ENCODE assay signal across 1 cellular context in the genomic region with DNA sequence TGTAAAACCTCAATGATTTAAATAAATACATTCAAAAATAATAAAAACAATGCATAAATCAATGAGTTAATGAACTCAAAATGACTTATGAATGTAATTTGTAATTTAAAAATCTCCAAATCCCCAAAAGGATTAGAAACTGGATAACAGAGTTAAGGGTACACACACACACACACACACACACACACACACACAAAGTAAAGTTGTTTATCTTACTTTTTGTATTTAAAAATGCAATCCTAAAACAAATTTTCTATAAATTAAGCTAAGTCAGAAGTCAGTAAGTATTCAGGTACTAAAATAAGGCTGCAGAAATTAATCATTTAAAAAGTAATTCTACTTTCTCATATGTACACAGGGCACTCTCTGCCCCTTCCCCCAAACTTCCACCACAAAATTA.
TF ChIP-seq lines count a peak whose summit lies in the region.

No MANE protein-coding gene starts in this region.

TF ChIP-seq in K562, 482 proteins besides CTCF, POLR2A, EP300 and RAD21 (continued from another document):
- TF ChIP-seq, protein P1, sequence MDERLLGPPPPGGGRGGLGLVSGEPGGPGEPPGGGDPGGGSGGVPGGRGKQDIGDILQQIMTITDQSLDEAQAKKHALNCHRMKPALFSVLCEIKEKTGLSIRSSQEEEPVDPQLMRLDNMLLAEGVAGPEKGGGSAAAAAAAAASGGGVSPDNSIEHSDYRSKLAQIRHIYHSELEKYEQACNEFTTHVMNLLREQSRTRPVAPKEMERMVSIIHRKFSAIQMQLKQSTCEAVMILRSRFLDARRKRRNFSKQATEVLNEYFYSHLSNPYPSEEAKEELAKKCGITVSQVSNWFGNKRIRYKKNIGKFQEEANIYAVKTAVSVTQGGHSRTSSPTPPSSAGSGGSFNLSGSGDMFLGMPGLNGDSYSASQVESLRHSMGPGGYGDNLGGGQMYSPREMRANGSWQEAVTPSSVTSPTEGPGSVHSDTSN (CRISPR knock-in tag; IDR thresholded peaks at IDR 0.05; ENCODE audit: low read depth), result no peak
- TF ChIP-seq, protein P1 (tag; conservative IDR thresholded peaks at IDR 0.05; ENCODE audit: low read depth), result no peak
- TF ChIP-seq ETS2 (tag; IDR thresholded peaks at IDR 0.05; ENCODE audit: borderline replicate concordance, poor library complexity, severe bottlenecking) (no peak), POLR2AphosphoS5 (IDR thresholded peaks at IDR 0.05; ENCODE audit: control insufficient read depth, insufficient read depth, low read depth, low read length) (no peak), ZBTB1 (CRISPR knock-in tag; IDR thresholded peaks at IDR 0.05; ENCODE audit: borderline replicate concordance, low read depth) (no peak), CBFB (CRISPR knock-in tag; IDR thresholded peaks at IDR 0.05) (no peak), ZNF184 (CRISPR knock-in tag; IDR thresholded peaks at IDR 0.05) (no peak), HDAC2 (IDR thresholded peaks at IDR 0.05) (no peak), ZNF134 (CRISPR knock-in tag; conservative IDR thresholded peaks at IDR 0.05) (no peak), ZNF347 (CRISPR knock-in tag; IDR thresholded peaks at IDR 0.05; ENCODE audit: low read depth) (no peak), ZZZ3 (IDR thresholded peaks at IDR 0.05) (0 out of 2 replicates have a peak, but pooled peaks have one; percentile 32), HMGN3 (IDR thresholded peaks at IDR 0.05; ENCODE audit: borderline replicate concordance, extremely low read depth, insufficient read length, low read depth, low read length) (no peak), NCOA2 (IDR thresholded peaks at IDR 0.05; ENCODE audit: partially characterized antibody in 2 of 2) (peak in 1 of 2 experiments; percentile 33), CREM (IDR thresholded peaks at IDR 0.05; ENCODE audit: low read depth) (no peak), HNRNPLL (IDR thresholded peaks at IDR 0.05; ENCODE audit: low read depth, low read length, poor library complexity, severe bottlenecking) (no peak), TBL1XR1 (IDR thresholded peaks at IDR 0.05; ENCODE audit: low read length in 2 of 2) (no peak), FOSL1 (tag; conservative IDR thresholded peaks at IDR 0.05) (no peak), RCOR1 (IDR thresholded peaks at IDR 0.05; ENCODE audit: borderline replicate concordance in 1 of 2, low read depth in 2 of 2, low read length in 2 of 2) (no peak), BCL6 (CRISPR knock-in tag; IDR thresholded peaks at IDR 0.05) (no peak), RBM25 (IDR thresholded peaks at IDR 0.05; ENCODE audit: low read depth, low read length, severe bottlenecking) (no peak), HLTF (IDR thresholded peaks at IDR 0.05) (no peak), HMG20B (CRISPR knock-in tag; IDR thresholded peaks at IDR 0.05) (no peak), XRCC5 (IDR thresholded peaks at IDR 0.05; ENCODE audit: low read depth, low read length) (no peak), U2AF1 (optimal IDR thresholded peaks at IDR 0.05; ENCODE audit: low read depth, low read length) (no peak), ZNF445 (CRISPR knock-in tag; IDR thresholded peaks at IDR 0.05; ENCODE audit: low read depth) (no peak)
- TF ChIP-seq, protein P2, sequence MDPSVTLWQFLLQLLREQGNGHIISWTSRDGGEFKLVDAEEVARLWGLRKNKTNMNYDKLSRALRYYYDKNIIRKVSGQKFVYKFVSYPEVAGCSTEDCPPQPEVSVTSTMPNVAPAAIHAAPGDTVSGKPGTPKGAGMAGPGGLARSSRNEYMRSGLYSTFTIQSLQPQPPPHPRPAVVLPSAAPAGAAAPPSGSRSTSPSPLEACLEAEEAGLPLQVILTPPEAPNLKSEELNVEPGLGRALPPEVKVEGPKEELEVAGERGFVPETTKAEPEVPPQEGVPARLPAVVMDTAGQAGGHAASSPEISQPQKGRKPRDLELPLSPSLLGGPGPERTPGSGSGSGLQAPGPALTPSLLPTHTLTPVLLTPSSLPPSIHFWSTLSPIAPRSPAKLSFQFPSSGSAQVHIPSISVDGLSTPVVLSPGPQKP (CRISPR knock-in tag; IDR thresholded peaks at IDR 0.05), result no peak
- TF ChIP-seq, protein P3, sequence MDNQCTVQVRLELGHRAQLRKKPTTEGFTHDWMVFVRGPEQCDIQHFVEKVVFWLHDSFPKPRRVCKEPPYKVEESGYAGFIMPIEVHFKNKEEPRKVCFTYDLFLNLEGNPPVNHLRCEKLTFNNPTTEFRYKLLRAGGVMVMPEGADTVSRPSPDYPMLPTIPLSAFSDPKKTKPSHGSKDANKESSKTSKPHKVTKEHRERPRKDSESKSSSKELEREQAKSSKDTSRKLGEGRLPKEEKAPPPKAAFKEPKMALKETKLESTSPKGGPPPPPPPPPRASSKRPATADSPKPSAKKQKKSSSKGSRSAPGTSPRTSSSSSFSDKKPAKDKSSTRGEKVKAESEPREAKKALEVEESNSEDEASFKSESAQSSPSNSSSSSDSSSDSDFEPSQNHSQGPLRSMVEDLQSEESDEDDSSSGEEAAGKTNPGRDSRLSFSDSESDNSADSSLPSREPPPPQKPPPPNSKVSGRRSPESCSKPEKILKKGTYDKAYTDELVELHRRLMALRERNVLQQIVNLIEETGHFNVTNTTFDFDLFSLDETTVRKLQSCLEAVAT (IDR thresholded peaks at IDR 0.05), result peak in 1 of 2 experiments; percentile 54; a peak in 1 of 4 replicates
- TF ChIP-seq, protein P4, sequence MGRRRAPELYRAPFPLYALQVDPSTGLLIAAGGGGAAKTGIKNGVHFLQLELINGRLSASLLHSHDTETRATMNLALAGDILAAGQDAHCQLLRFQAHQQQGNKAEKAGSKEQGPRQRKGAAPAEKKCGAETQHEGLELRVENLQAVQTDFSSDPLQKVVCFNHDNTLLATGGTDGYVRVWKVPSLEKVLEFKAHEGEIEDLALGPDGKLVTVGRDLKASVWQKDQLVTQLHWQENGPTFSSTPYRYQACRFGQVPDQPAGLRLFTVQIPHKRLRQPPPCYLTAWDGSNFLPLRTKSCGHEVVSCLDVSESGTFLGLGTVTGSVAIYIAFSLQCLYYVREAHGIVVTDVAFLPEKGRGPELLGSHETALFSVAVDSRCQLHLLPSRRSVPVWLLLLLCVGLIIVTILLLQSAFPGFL (CRISPR knock-in tag; IDR thresholded peaks at IDR 0.05), result no peak
- TF ChIP-seq, protein P5, sequence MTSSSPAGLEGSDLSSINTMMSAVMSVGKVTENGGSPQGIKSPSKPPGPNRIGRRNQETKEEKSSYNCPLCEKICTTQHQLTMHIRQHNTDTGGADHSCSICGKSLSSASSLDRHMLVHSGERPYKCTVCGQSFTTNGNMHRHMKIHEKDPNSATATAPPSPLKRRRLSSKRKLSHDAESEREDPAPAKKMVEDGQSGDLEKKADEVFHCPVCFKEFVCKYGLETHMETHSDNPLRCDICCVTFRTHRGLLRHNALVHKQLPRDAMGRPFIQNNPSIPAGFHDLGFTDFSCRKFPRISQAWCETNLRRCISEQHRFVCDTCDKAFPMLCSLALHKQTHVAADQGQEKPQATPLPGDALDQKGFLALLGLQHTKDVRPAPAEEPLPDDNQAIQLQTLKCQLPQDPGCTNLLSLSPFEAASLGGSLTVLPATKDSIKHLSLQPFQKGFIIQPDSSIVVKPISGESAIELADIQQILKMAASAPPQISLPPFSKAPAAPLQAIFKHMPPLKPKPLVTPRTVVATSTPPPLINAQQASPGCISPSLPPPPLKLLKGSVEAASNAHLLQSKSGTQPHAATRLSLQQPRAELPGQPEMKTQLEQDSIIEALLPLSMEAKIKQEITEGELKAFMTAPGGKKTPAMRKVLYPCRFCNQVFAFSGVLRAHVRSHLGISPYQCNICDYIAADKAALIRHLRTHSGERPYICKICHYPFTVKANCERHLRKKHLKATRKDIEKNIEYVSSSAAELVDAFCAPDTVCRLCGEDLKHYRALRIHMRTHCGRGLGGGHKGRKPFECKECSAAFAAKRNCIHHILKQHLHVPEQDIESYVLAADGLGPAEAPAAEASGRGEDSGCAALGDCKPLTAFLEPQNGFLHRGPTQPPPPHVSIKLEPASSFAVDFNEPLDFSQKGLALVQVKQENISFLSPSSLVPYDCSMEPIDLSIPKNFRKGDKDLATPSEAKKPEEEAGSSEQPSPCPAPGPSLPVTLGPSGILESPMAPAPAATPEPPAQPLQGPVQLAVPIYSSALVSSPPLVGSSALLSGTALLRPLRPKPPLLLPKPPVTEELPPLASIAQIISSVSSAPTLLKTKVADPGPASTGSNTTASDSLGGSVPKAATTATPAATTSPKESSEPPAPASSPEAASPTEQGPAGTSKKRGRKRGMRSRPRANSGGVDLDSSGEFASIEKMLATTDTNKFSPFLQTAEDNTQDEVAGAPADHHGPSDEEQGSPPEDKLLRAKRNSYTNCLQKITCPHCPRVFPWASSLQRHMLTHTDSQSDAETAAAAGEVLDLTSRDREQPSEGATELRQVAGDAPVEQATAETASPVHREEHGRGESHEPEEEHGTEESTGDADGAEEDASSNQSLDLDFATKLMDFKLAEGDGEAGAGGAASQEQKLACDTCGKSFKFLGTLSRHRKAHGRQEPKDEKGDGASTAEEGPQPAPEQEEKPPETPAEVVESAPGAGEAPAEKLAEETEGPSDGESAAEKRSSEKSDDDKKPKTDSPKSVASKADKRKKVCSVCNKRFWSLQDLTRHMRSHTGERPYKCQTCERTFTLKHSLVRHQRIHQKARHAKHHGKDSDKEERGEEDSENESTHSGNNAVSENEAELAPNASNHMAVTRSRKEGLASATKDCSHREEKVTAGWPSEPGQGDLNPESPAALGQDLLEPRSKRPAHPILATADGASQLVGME (CRISPR knock-in tag; IDR thresholded peaks at IDR 0.05), result no peak
- TF ChIP-seq, protein P6, sequence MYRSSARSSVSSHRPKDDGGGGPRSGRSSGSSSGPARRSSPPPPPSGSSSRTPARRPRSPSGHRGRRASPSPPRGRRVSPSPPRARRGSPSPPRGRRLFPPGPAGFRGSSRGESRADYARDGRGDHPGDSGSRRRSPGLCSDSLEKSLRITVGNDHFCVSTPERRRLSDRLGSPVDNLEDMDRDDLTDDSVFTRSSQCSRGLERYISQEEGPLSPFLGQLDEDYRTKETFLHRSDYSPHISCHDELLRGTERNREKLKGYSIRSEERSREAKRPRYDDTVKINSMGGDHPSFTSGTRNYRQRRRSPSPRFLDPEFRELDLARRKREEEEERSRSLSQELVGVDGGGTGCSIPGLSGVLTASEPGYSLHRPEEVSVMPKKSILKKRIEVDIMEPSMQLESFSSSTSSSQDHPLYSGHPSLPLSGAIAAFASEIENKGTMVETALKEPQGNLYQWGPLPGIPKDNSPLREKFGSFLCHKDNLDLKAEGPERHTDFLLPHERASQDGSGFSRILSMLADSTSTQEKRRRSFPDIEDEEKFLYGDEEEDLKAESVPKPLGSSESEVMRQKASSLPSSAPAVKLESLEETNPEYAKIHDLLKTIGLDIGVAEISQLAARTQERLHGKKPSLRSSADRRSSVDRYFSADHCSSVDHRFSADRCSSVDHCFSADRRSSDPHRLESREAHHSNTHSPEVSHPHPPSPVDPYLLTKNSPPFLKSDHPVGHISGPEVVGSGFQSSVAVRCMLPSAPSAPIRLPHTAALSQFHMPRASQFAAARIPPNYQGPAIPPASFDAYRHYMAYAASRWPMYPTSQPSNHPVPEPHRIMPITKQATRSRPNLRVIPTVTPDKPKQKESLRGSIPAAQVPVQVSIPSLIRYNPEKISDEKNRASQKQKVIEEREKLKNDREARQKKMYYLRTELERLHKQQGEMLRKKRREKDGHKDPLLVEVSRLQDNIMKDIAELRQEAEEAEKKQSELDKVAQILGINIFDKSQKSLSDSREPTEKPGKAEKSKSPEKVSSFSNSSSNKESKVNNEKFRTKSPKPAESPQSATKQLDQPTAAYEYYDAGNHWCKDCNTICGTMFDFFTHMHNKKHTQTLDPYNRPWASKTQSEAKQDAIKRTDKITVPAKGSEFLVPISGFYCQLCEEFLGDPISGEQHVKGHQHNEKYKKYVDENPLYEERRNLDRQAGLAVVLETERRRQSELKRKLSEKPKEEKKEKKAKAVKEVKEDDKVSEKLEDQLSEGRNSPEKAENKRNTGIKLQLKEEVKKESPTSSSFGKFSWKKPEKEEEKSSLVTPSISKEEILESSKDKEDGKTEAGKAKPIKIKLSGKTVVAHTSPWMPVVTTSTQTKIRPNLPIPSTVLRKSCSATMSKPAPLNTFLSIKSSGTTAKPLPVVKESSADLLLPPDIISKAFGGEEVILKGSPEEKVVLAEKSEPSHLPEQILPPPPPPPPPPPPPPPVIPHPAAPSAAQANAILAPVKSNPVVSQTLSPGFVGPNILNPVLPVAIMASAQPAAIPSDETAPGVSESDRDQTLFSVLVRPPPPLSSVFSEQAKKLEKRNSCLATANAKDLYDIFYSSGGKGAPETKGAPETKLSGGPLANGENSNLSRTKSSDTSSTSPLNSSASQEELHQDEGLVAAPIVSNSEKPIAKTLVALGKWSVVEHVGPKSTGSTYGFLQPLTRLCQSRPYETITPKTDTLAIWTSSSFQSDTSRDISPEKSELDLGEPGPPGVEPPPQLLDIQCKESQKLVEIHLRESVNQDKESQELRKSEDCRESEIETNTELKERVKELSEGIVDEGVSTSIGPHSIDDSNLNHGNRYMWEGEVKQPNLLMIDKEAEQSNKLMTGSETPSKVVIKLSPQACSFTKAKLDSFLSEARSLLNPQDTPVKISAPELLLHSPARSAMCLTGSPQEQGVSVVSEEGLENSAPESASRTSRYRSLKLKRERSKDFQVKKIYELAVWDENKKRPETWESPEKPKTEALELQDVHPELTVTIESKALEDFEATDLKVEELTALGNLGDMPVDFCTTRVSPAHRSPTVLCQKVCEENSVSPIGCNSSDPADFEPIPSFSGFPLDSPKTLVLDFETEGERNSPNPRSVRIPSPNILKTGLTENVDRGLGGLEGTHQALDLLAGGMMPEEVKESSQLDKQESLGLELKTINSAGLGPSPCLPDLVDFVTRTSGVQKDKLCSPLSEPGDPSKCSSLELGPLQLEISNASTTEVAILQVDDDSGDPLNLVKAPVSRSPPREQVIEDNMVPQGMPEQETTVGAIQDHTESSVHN (IDR thresholded peaks at IDR 0.05; ENCODE audit: borderline replicate concordance in 1 of 2, low read depth in 1 of 2), result no peak
- TF ChIP-seq, protein P7, sequence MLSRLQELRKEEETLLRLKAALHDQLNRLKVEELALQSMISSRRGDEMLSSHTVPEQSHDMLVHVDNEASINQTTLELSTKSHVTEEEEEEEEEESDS (CRISPR knock-in tag; IDR thresholded peaks at IDR 0.05), result no peak
- TF ChIP-seq, protein P8, sequence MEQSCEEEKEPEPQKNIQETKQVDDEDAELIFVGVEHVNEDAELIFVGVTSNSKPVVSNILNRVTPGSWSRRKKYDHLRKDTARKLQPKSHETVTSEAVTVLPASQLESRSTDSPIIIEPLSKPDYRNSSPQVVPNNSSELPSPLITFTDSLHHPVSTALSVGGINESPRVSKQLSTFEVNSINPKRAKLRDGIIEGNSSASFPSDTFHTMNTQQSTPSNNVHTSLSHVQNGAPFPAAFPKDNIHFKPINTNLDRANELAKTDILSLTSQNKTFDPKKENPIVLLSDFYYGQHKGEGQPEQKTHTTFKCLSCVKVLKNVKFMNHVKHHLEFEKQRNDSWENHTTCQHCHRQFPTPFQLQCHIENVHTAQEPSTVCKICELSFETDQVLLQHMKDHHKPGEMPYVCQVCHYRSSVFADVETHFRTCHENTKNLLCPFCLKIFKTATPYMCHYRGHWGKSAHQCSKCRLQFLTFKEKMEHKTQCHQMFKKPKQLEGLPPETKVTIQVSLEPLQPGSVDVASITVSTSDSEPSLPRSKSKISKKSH (CRISPR knock-in tag; IDR thresholded peaks at IDR 0.05), result no peak
